ENCODE assay signal across 8 cellular contexts in the genomic region with DNA sequence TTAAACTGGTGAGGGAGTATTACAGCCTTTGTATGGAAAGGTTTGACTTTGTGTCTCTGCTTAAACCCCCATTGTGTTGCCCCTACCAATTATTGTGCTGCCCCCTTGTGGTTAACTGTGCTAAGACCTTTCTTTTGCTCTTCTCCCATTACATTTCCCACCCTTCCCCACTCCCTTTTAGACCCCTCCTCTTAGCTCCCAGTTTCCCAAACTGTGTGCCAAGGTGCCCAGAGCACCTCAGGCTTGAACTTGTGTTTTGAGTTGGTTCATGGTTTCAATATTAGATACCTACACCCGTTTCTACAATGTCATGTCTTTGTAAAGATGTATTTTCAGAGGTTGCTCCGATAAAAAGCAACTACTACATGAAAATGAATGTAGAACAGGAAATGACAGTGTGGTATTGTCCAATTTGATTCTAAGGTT. TPM values are rescaled to one million over a fixed set of nuclear protein-coding genes. Genes with fewer than 3 reads are reported as not detected.
A peak's percentile ranks its signal among the peaks of the same experiment; 100 is the strongest.
DNase-seq lines count a peak whose midpoint lies in the region; ATAC-seq lines count a peak whose summit lies in the region.

No MANE protein-coding gene starts in this region.

- H4K8ac ChIP-seq in trophoblast cell (ENCODE audit: low read depth, low read length) = no peak overlapping the region

- no peak overlapping the region for H3K4me3 ChIP-seq in CD8-positive, alpha-beta memory T cell (ENCODE audit: low read length)
- H3K4me3 ChIP-seq in trophoblast cell (ENCODE audit: low read depth, low read length) = no peak overlapping the region

- no peak overlapping the region for H3K18ac ChIP-seq in trophoblast cell (ENCODE audit: low read length)

- H3K36me3 ChIP-seq in CD8-positive, alpha-beta memory T cell (ENCODE audit: insufficient read depth, low read length) = no peaks in the 10 kb centered on the region
- peaks cover 0 to 4% of the 10 kb centered on the region in 2 experiments for H3K36me3 ChIP-seq in trophoblast cell (ENCODE audit: control insufficient read depth in 1 of 2, insufficient read depth in 2 of 2, low read length in 2 of 2)

- DNase-seq in CD8-positive, alpha-beta memory T cell = peak; percentile 24 to 64 (median 59)
- DNase-seq in HK-2 (ENCODE audit: unreplicated experiment) (peak; percentile 14), NCI-H82 treated with DMSO at 0.1 percent for 48 hours (lab: John Stamatoyannopoulos, UW; ENCODE audit: unreplicated experiment) (peak; percentile 32), fibroblast of peridontal ligament (ENCODE audit: extremely low read depth) (peak; percentile 78), trophoblast cell (peak; percentile 21 to 81)
- peak; percentile 62 for DNase-seq in activated CD8-positive, alpha-beta memory T cell treated with anti-CD3 and anti-CD28 coated beads, Interleukin-2, amount 50 U/mL, for 48 hours

- no CpG with 5 or more reads among the region's 2 CpGs for WGBS in trophoblast cell (ENCODE audit: extremely low coverage, insufficient coverage, insufficient read length)

- ATAC-seq in GM19324 (IDR thresholded peaks at IDR 0.05; ENCODE audit: low FRiP score, unreplicated experiment) (no peak), GM19328 (IDR thresholded peaks at IDR 0.05; ENCODE audit: unreplicated experiment) (no peak)

- H3K27me3 Mint-ChIP-seq in CD8-positive, alpha-beta memory T cell = no peaks in the 10 kb centered on the region

- no peak overlapping the region for H2BK120ac ChIP-seq in trophoblast cell (ENCODE audit: insufficient read depth, low read length, poor library complexity)

- H3K4me1 ChIP-seq in CD8-positive, alpha-beta memory T cell (ENCODE audit: insufficient read depth, low read length) = peaks cover 34% of the 10 kb centered on the region
- H3K4me1 ChIP-seq in trophoblast cell (ENCODE audit: control insufficient read depth in 1 of 2, insufficient read depth in 2 of 2, low read length in 2 of 2) = peaks cover 0 to 2% of the 10 kb centered on the region in 2 experiments

- H3K4ac ChIP-seq in trophoblast cell (ENCODE audit: low read depth, low read length) = no peak overlapping the region

- H3K9ac ChIP-seq in trophoblast cell (ENCODE audit: low read length) = no peak overlapping the region

- no peaks in the 10 kb centered on the region for H3K9me3 ChIP-seq in CD8-positive, alpha-beta memory T cell (ENCODE audit: low read length)
- no peaks in the 10 kb centered on the region for H3K9me3 ChIP-seq in trophoblast cell (ENCODE audit: insufficient read depth, low read depth, low read length)

- peaks cover 11 to 22% (median 14%) of the 10 kb centered on the region in 3 donors for H3K36me3 Mint-ChIP-seq in CD8-positive, alpha-beta memory T cell

- POLR2A ChIA-PET in CD8-positive, alpha-beta memory T cell (lab: Charles Lee) = no interaction called here

- peaks cover 8% of the 10 kb centered on the region for H3K79me2 ChIP-seq in trophoblast cell (ENCODE audit: control insufficient read depth, insufficient read depth, low read length, poor library complexity)

- H2AFZ ChIP-seq in trophoblast cell (ENCODE audit: insufficient read depth, low read length, poor library complexity) = no peak overlapping the region

- no peak overlapping the region for H3K27ac ChIP-seq in CD8-positive, alpha-beta memory T cell (ENCODE audit: low read depth, low read length)
- no peak overlapping the region for H3K27ac ChIP-seq in trophoblast cell (ENCODE audit: low read depth, low read length)

- H4K12ac ChIP-seq in trophoblast cell (ENCODE audit: low read depth, low read length) = no peak overlapping the region

- no peak overlapping the region for H2BK12ac ChIP-seq in trophoblast cell (ENCODE audit: low read length)

- H3K14ac ChIP-seq in trophoblast cell (ENCODE audit: low read length) = no peak overlapping the region

- no peak overlapping the region for H2BK5ac ChIP-seq in trophoblast cell (ENCODE audit: low read depth, low read length, poor library complexity)

- H3K9me3 Mint-ChIP-seq in CD8-positive, alpha-beta memory T cell = peaks cover 0 to 5% (median 2%) of the 10 kb centered on the region in 5 donors

- CTCF ChIA-PET in CD8-positive, alpha-beta memory T cell (lab: Charles Lee) = interaction anchor here (0.6 to 5.4 kb wide), 13 partner anchors 9 to 874 kb away, joined by 3 to 93 read pairs (median 3); no protein-coding TSS in a partner anchor

- H3K4me2 ChIP-seq in trophoblast cell (ENCODE audit: low read length) = no peak overlapping the region

- H4K91ac ChIP-seq in trophoblast cell (ENCODE audit: low read depth, low read length) = no peak overlapping the region

- H3K23ac ChIP-seq in trophoblast cell (ENCODE audit: low read length) = no peak overlapping the region

- no peaks in the 10 kb centered on the region for H3K27me3 ChIP-seq in CD8-positive, alpha-beta memory T cell (ENCODE audit: insufficient read depth, low read length, poor library complexity, severe bottlenecking)
- H3K27me3 ChIP-seq in trophoblast cell (ENCODE audit: insufficient read depth, low read length) = no peaks in the 10 kb centered on the region

- H3K4me3 Mint-ChIP-seq in CD8-positive, alpha-beta memory T cell = no peak overlapping the region

- peaks cover 31 to 39% (median 32%) of the 10 kb centered on the region in 3 donors for H3K4me1 Mint-ChIP-seq in CD8-positive, alpha-beta memory T cell

- H3K79me1 ChIP-seq in trophoblast cell (ENCODE audit: low read length) = peaks cover 10% of the 10 kb centered on the region

- H3K27ac Mint-ChIP-seq in CD8-positive, alpha-beta memory T cell = no peak overlapping the region

- no peak overlapping the region for H2AK5ac ChIP-seq in trophoblast cell (ENCODE audit: low read length)

RNA-seq across cellular contexts. Expression of a gene that starts 2.9 kb away (rescaled TPM):
- total RNA-seq in CD8-positive, alpha-beta memory T cell = 10 to 100 TPM; 24.9 to 25.1 TPM
- polyA plus RNA-seq in CD8-positive, alpha-beta memory T cell = 9.6 TPM
- 2.5 and 3.1 TPM in 2 replicates for polyA plus RNA-seq in trophoblast cell (2013)

Comparison
In these comparisons a context has a peak if more than half of its experiments do, and no peak if none do; other contexts are left out.
1. DNase-seq: peak in every context shown above with its lines; median percentile 78 in fibroblast of peridontal ligament; 62 in activated CD8-positive, alpha-beta memory T cell treated with anti-CD3 and anti-CD28 coated beads, Interleukin-2, amount 50 U/mL, for 48 hours; 59 in CD8-positive, alpha-beta memory T cell; 51 in trophoblast cell; 32 in NCI-H82 treated with DMSO at 0.1 percent for 48 hours; 14 in HK-2.